In genomic region chr3:154932633-154933032, GRCh38 we compare ENCODE assay signal across 20 cellular contexts.
"Had no signal": no experiment of that assay in that cellular context is flagged by ENCODE, and none has a peak within 500 bp of the region (broad histone marks: within the 10 kb centered on the region; RNA-seq: fewer than 3 reads in every experiment).

No MANE protein-coding gene starts in this region.

- H3K4me1 ChIP-seq: right atrium auricular region, suprapubic skin, thyroid gland had no signal

- H3K36me3 ChIP-seq: esophagus muscularis mucosa, neutrophil, right atrium auricular region, suprapubic skin, thyroid gland had no signal

- FAIRE-seq: kidney, urothelium cell line had no signal

- H3K27me3 ChIP-seq: esophagus muscularis mucosa, neutrophil, right atrium auricular region, suprapubic skin, thyroid gland had no signal

- ATAC-seq: left colon; left ventricle myocardium superior; naive thymus-derived CD4-positive, alpha-beta T cell had no signal

- DNase-seq: effector CD8-positive, alpha-beta T cell; foreskin fibroblast; immature natural killer cell; kidney; left colon; left ventricle myocardium superior; mesendoderm; naive thymus-derived CD4-positive, alpha-beta T cell; posterior cingulate gyrus; stimulated activated CD4-positive, alpha-beta T cell treated with anti-CD3 and anti-CD28 coated beads, Interleukin-2, amount 100 ng/mL, for 48 hours; stimulated activated naive CD4-positive, alpha-beta T cell treated with Interleukin-2 at 50 U/mL for 16 hours; thyroid gland had no signal

- H3K27ac ChIP-seq: coronary artery, esophagus muscularis mucosa, neutrophil, right atrium auricular region, suprapubic skin, thyroid gland had no signal

- H3K4me2 ChIP-seq: smooth muscle cell had no signal

- H3K4me3 ChIP-seq: coronary artery, esophagus muscularis mucosa, lung, right atrium auricular region, smooth muscle cell, suprapubic skin, thyroid gland had no signal

- H3K9me3 ChIP-seq: esophagus muscularis mucosa, neutrophil, right atrium auricular region, suprapubic skin, thyroid gland had no signal
